In genomic region chr10:121540773-121541395, GRCh38 we compare ENCODE assay signal across 26 cellular contexts. TPM values are rescaled to one million over a fixed set of nuclear protein-coding genes. Genes with fewer than 3 reads are reported as not detected.
DNase-seq lines count a peak whose midpoint lies in the region; TF ChIP-seq lines count a peak whose summit lies in the region.
"Had no signal": no experiment of that assay in that cellular context is flagged by ENCODE, and none has a peak within 500 bp of the region (broad histone marks: within the 10 kb centered on the region; RNA-seq: fewer than 3 reads in every experiment).

No MANE protein-coding gene starts in this region.

- no peak overlapping the region for H3K4me2 ChIP-seq in SK-N-SH

- DNase-seq in DMS79 treated with DMSO at 0.1 percent for 48 hours (lab: John Stamatoyannopoulos, UW), result peak; percentile 15
- DNase-seq in NCI-H446 treated with DMSO at 0.1 percent for 48 hours (lab: John Stamatoyannopoulos, UW), result peak; percentile 63
- peak; percentile 58 for DNase-seq in renal cortical epithelial cell (ENCODE audit: low read depth)
- no peak for DNase-seq in COLO668 (lab: John Stamatoyannopoulos, UW; ENCODE audit: unreplicated experiment)
- DNase-seq in amygdala (lab: John Stamatoyannopoulos, UW), result no peak
- DNase-seq in SK-N-SH, result no peak
- DNase-seq: activated CD4-positive, alpha-beta T cell treated with anti-CD3 and anti-CD28 coated beads, Interleukin-2, amount 50 U/mL, for 4 hours; activated gamma-delta T cell treated with Interleukin-2 at 50 U/mL for 16 hours; activated T-cell treated with anti-CD3 and anti-CD28 coated beads, Interleukin-2, amount 50 U/mL, for 48 hours; BE2C; CD8-positive, alpha-beta T cell; dermis blood vessel endothelial cell; glutamatergic neuron; HCEC 1CT; IMR-90; islet precursor cell; lower lobe of right lung; mucosa of descending colon; NK-92 treated with Interleukin-12 subunit alpha and Interleukin-12 subunit beta, amount 100 ng/mL, for 24 hours; small intestine; stimulated activated naive CD4-positive, alpha-beta T cell treated with Interleukin-2 at 50 U/mL for 16 hours had no signal

- POLR2A ChIA-PET in SK-N-SH (lab: Yijun Ruan, JAX), result no interaction called here

- CTCF ChIA-PET in SK-N-SH (lab: Yijun Ruan, JAX), result interaction anchor here (1.0 to 1.1 kb wide), 2 partner anchors 13 to 130 kb away, joined by 3 to 4 read pairs; no protein-coding TSS in a partner anchor

- TF ChIP-seq CTCF in SK-N-SH (IDR thresholded peaks at IDR 0.05), result no peak

- no peaks in the 10 kb centered on the region for H3K9me3 ChIP-seq in iPS-20b (ENCODE audit: insufficient read depth, low read depth, low read length)
- H3K9me3 ChIP-seq in SK-N-SH, result no peaks in the 10 kb centered on the region
- H3K9me3 ChIP-seq: BE2C, lower lobe of right lung, mucosa of descending colon, thoracic aorta, vagina had no signal

- 24% methylated on average over 6 of the region's 6 CpGs for WGBS in SK-N-SH (ENCODE audit: low lambda C conversion rate)

- no peaks in the 10 kb centered on the region for H3K9me2 ChIP-seq in SK-N-SH

- H3K27me3 ChIP-seq in iPS-20b (ENCODE audit: insufficient read depth, low read length) (no peaks in the 10 kb centered on the region), SK-N-SH (ENCODE audit: insufficient read depth) (no peaks in the 10 kb centered on the region)
- H3K27me3 ChIP-seq: BE2C, vagina had no signal

- no peak overlapping the region for H2AFZ ChIP-seq in SK-N-SH (ENCODE audit: low read depth)

- peaks cover 49% of the 10 kb centered on the region for H3K4me1 ChIP-seq in iPS-20b (ENCODE audit: insufficient read depth, low read length)
- H3K4me1 ChIP-seq in SK-N-SH (ENCODE audit: control insufficient read depth in 1 of 2, insufficient read depth in 2 of 2, low read depth in 1 of 2, low read length in 1 of 2), result no peaks in the 10 kb centered on the region
- H3K4me1 ChIP-seq: BE2C, lower lobe of right lung had no signal

- no peak for TF ChIP-seq RAD21 in SK-N-SH (IDR thresholded peaks at IDR 0.05; ENCODE audit: low read length)

- H3K79me2 ChIP-seq in SK-N-SH (ENCODE audit: insufficient read depth), result no peaks in the 10 kb centered on the region

- H4K20me1 ChIP-seq in SK-N-SH (ENCODE audit: insufficient read depth), result no peaks in the 10 kb centered on the region

- H3K4me3 ChIP-seq in iPS-20b (ENCODE audit: low read length), result peak overlapping the region; percentile 41; the same call in 1 of the 2 replicates
- no peak overlapping the region for H3K4me3 ChIP-seq in SK-N-SH (ENCODE audit: low read depth in 2 of 2, low read length in 1 of 2)
- H3K4me3 ChIP-seq: GM12878, lower lobe of right lung, mucosa of descending colon, thoracic aorta, vagina had no signal

- H3K9ac ChIP-seq in iPS-20b (ENCODE audit: low read depth, low read length), result peak overlapping the region; percentile 59; the same call in 1 of the 2 replicates
- no peak overlapping the region for H3K9ac ChIP-seq in SK-N-SH

- no peaks in the 10 kb centered on the region for H3F3A ChIP-seq in SK-N-SH (replicated peaks; ENCODE audit: insufficient read depth)

- H3K36me3 ChIP-seq in iPS-20b (ENCODE audit: insufficient read depth, low read depth, low read length) (peaks cover 65% of the 10 kb centered on the region), SK-N-SH (replicated peaks in 1 of 2; ENCODE audit: control insufficient read depth in 1 of 2, insufficient read depth in 2 of 2, low read length in 1 of 2) (no peaks in the 10 kb centered on the region)
- H3K36me3 ChIP-seq: BE2C, thoracic aorta, vagina had no signal

- H3K27ac ChIP-seq in iPS-20b (ENCODE audit: low read length), result peak overlapping the region; percentile 35
- H3K27ac ChIP-seq in SK-N-SH (ENCODE audit: low read depth in 2 of 2, low read length in 1 of 2), result no peak overlapping the region
- H3K27ac ChIP-seq: lower lobe of right lung, thoracic aorta, vagina had no signal

- TF ChIP-seq EP300 in SK-N-SH (IDR thresholded peaks at IDR 0.05; ENCODE audit: borderline replicate concordance in 1 of 2, low read depth in 1 of 2, low read length in 1 of 2), result no peak

TF ChIP-seq in SK-N-SH, 30 proteins besides CTCF, POLR2A, EP300 and RAD21:
- TF ChIP-seq TEAD4 (IDR thresholded peaks at IDR 0.05; ENCODE audit: borderline replicate concordance, insufficient read depth), result no peak

RNA-seq across cellular contexts. Expression of gene FGFR2, which starts 57.4 kb away (rescaled TPM):
- 4.7 and 50.3 TPM in 2 replicates for total RNA-seq in renal cortical epithelial cell
- polyA plus RNA-seq in SK-N-SH (2012; rRNA removed), result 0.02 TPM in 1 of 2 replicates, not detected in the other
- 0.03 and 0.05 TPM in 2 replicates for polyA plus RNA-seq in SK-N-SH (2012; cell fraction: cytosol; rRNA removed)
- polyA plus RNA-seq in SK-N-SH (2012; cell fraction: nucleus; rRNA removed), result 0.05 TPM in 2 replicates
- total RNA-seq: IMR-90, LHCN-M2 had no signal
- polyA plus RNA-seq: IMR-90 had no signal

Comparison
In these comparisons a context has a peak if more than half of its experiments do, and no peak if none do; other contexts are left out.
1. DNase-seq: peak in DMS79 treated with DMSO at 0.1 percent for 48 hours (single experiment), NCI-H446 treated with DMSO at 0.1 percent for 48 hours (single experiment) and renal cortical epithelial cell (single experiment); none in COLO668 (single experiment), amygdala (0 of 56) and SK-N-SH (single experiment).